ENCODE assay signal across 18 cellular contexts in genomic region chr19:16868423-16869130, GRCh38. TPM values are rescaled to one million over a fixed set of nuclear protein-coding genes. Genes with fewer than 3 reads are reported as not detected.
DNase-seq lines count a peak whose midpoint lies in the region; ATAC-seq, FAIRE-seq and TF ChIP-seq lines count a peak whose summit lies in the region.
"Had no signal": no experiment of that assay in that cellular context is flagged by ENCODE, and none has a peak within 500 bp of the region (broad histone marks: within the 10 kb centered on the region; RNA-seq: fewer than 3 reads in every experiment).

No MANE protein-coding gene starts in this region.

- TF ChIP-seq EP300 in HepG2 (IDR thresholded peaks at IDR 0.05; ENCODE audit: low read depth in 2 of 2, low read length in 2 of 2), result no peak
- no peak for TF ChIP-seq EP300 in HepG2 (CRISPR knock-in tag; IDR thresholded peaks at IDR 0.05; ENCODE audit: borderline replicate concordance)
- TF ChIP-seq EP300 in transverse colon (IDR thresholded peaks at IDR 0.05; ENCODE audit: low read depth), result no peak

- H3K4me1 Mint-ChIP-seq in astrocyte (ENCODE audit: low read depth, unreplicated experiment) (no peaks in the 10 kb centered on the region), nephron progenitor cell (no peaks in the 10 kb centered on the region)
- H3K4me1 Mint-ChIP-seq: H9 had no signal

- no peak overlapping the region for H3K4me2 ChIP-seq in HepG2 (ENCODE audit: low read depth, low read length)
- H3K4me2 ChIP-seq in astrocyte (ENCODE audit: low read length), result no peak overlapping the region

- H3K27ac ChIP-seq in HepG2 (ENCODE audit: extremely low read length, insufficient read depth, low read length), result no peak overlapping the region
- H3K27ac ChIP-seq in right lobe of liver, result no peak overlapping the region
- H3K27ac ChIP-seq in astrocyte (ENCODE audit: low read depth, low read length), result no peak overlapping the region
- no peak overlapping the region for H3K27ac ChIP-seq in aorta (ENCODE audit: low read depth in 1 of 2, low read length in 2 of 2)
- H3K27ac ChIP-seq in transverse colon, result no peak overlapping the region

- no peak for FAIRE-seq in HepG2 (lab: Jason Lieb, UNC)
- FAIRE-seq in astrocyte (lab: Jason Lieb, UNC), result no peak

- H2AFZ ChIP-seq in HepG2 (ENCODE audit: low read length) (no peak overlapping the region), astrocyte (ENCODE audit: low read depth, low read length) (no peak overlapping the region)

- H3K9me3 ChIP-seq in HepG2 (ENCODE audit: low read length) (no peaks in the 10 kb centered on the region), right lobe of liver (no peaks in the 10 kb centered on the region), astrocyte (ENCODE audit: insufficient read depth, low read depth, low read length) (no peaks in the 10 kb centered on the region), aorta (ENCODE audit: control insufficient read depth, low read length) (no peaks in the 10 kb centered on the region), transverse colon (no peaks in the 10 kb centered on the region)
- H3K9me3 ChIP-seq: Caco-2 had no signal

- H3K4me3 Mint-ChIP-seq in astrocyte (ENCODE audit: unreplicated experiment) (no peak overlapping the region), nephron progenitor cell (no peak overlapping the region)
- H3K4me3 Mint-ChIP-seq: CD14-positive monocyte; CD8-positive, alpha-beta memory T cell; H9 had no signal

- no peaks in the 10 kb centered on the region for H3K79me2 ChIP-seq in HepG2 (ENCODE audit: insufficient read depth, low read length)
- H3K79me2 ChIP-seq in astrocyte (ENCODE audit: insufficient read depth, low read length), result peaks cover 10% of the 10 kb centered on the region

- POLR2A ChIA-PET in HepG2 (lab: Yijun Ruan, JAX), result no interaction called here

- H3K27me3 Mint-ChIP-seq in astrocyte (ENCODE audit: low read depth, unreplicated experiment) (no peaks in the 10 kb centered on the region), nephron progenitor cell (ENCODE audit: low read depth, poor library complexity) (no peaks in the 10 kb centered on the region)
- H3K27me3 Mint-ChIP-seq: CD8-positive, alpha-beta memory T cell had no signal

- 97% methylated on average over 13 of the region's 20 CpGs for WGBS in HepG2 (ENCODE audit: low lambda C conversion rate)
- 88% methylated on average over 5 of the region's 20 CpGs for WGBS in right lobe of liver (ENCODE audit: insufficient coverage, low coverage, low lambda C conversion rate, missing lambda C conversion rate)
- 91 to 92% methylated on average over 20 of the region's 20 CpGs for WGBS in aorta, 2 donors
- 94% methylated on average over 16 of the region's 20 CpGs; no CpG with 5 or more reads in 1 of the 2 donors for WGBS in transverse colon (ENCODE audit: low coverage in 1 of 2), 2 donors

- no peaks in the 10 kb centered on the region for H3K27me3 ChIP-seq in HepG2 (ENCODE audit: control insufficient read depth in 1 of 2, insufficient read depth in 2 of 2, low read length in 2 of 2)
- H3K27me3 ChIP-seq in right lobe of liver, result no peaks in the 10 kb centered on the region
- H3K27me3 ChIP-seq in astrocyte (ENCODE audit: insufficient read depth, low read length), result no peaks in the 10 kb centered on the region
- no peaks in the 10 kb centered on the region for H3K27me3 ChIP-seq in aorta (ENCODE audit: control insufficient read depth in 1 of 2, insufficient read depth in 2 of 2, low read length in 1 of 2)
- no peaks in the 10 kb centered on the region for H3K27me3 ChIP-seq in transverse colon

- intact Hi-C loops in HepG2 (cut with micrococcal nuclease; ENCODE audit: unreplicated experiment), result no loop called here
- intact Hi-C loops in right lobe of liver (cut with DNase I), result no loop called here
- intact Hi-C loops in aorta (cut with DNase I), result no loop called here
- intact Hi-C loops in transverse colon (cut with DNase I; ENCODE audit: low total_unique reads), result no loop called here

- H3K4me3 ChIP-seq in HepG2 (replicated peaks in 1 of 3; ENCODE audit: insufficient read depth in 1 of 3, low read depth in 2 of 3, low read length in 3 of 3) (no peak overlapping the region), right lobe of liver (no peak overlapping the region), astrocyte (ENCODE audit: insufficient read depth, low read depth, low read length) (no peak overlapping the region), aorta (ENCODE audit: low read length in 2 of 2) (no peak overlapping the region), transverse colon (no peak overlapping the region)

- no peak for ATAC-seq in HepG2
- no peak for ATAC-seq in right lobe of liver
- peak; percentile 11 for ATAC-seq in aorta (ENCODE audit: low FRiP score)
- ATAC-seq in HG03139 (IDR thresholded peaks at IDR 0.05; ENCODE audit: unreplicated experiment), result no peak

- H3K27ac Mint-ChIP-seq in astrocyte (ENCODE audit: unreplicated experiment) (peak overlapping the region; percentile 12), nephron progenitor cell (peak overlapping the region; percentile 83)
- H3K27ac Mint-ChIP-seq: CD14-positive monocyte, H9 had no signal

- no TSS peak for BruUV-seq in HepG2 (replicated peaks; lab: Mats Ljungman, UMichigan)

- H3K36me3 ChIP-seq in HepG2 (replicated peaks in 1 of 2; ENCODE audit: control insufficient read depth in 1 of 2, insufficient read depth in 2 of 2, low read length in 2 of 2), result peaks cover 22 to 66% of the 10 kb centered on the region in 2 experiments; a peak in 4 of 5 replicates
- peaks cover 0 to 58% (median 9%) of the 10 kb centered on the region in 4 donors for H3K36me3 ChIP-seq in right lobe of liver
- peaks cover 20% of the 10 kb centered on the region for H3K36me3 ChIP-seq in astrocyte (ENCODE audit: insufficient read depth, low read length)
- peaks cover 0 to 5% of the 10 kb centered on the region in 2 donors for H3K36me3 ChIP-seq in aorta (ENCODE audit: control insufficient read depth in 1 of 2, insufficient read depth in 2 of 2, low read length in 1 of 2)
- H3K36me3 ChIP-seq in transverse colon, result peaks cover 0 to 43% (median 21%) of the 10 kb centered on the region in 4 donors

- H4K20me1 ChIP-seq in HepG2 (ENCODE audit: insufficient read depth, low read length) (no peaks in the 10 kb centered on the region), astrocyte (ENCODE audit: insufficient read depth, low read length) (peaks cover 44% of the 10 kb centered on the region)

- H3K4me1 ChIP-seq in HepG2 (ENCODE audit: insufficient read depth, low read length) (no peaks in the 10 kb centered on the region), right lobe of liver (no peaks in the 10 kb centered on the region), astrocyte (ENCODE audit: insufficient read depth, low read length) (no peaks in the 10 kb centered on the region), aorta (ENCODE audit: control insufficient read depth in 1 of 2, insufficient read depth in 2 of 2, low read length in 2 of 2) (no peaks in the 10 kb centered on the region), transverse colon (peaks cover 0 to 10% (median 0%) of the 10 kb centered on the region in 4 donors)
- H3K4me1 ChIP-seq: Caco-2 had no signal

- TF ChIP-seq POLR2A in HepG2 (IDR thresholded peaks at IDR 0.05; ENCODE audit: insufficient read depth in 1 of 2, low read depth in 2 of 2, low read length in 2 of 2) (no peak), right lobe of liver (IDR thresholded peaks at IDR 0.05) (no peak), transverse colon (IDR thresholded peaks at IDR 0.05) (no peak)

- DNase-seq in HepG2 (ENCODE audit: low spot score) (no peak), right lobe of liver (no peak), astrocyte (ENCODE audit: low read depth) (no peak), nephron progenitor cell (no peak), aorta (no peak), nucleus accumbens (lab: John Stamatoyannopoulos, UW) (no peak), transverse colon (no peak)
- DNase-seq: ACHN; Caco-2; CD8-positive, alpha-beta memory T cell; DND-41; GF-D8; GOT3; H9 had no signal

- H3K9me3 Mint-ChIP-seq in astrocyte (ENCODE audit: unreplicated experiment), result no peaks in the 10 kb centered on the region
- no peaks in the 10 kb centered on the region for H3K9me3 Mint-ChIP-seq in nephron progenitor cell
- H3K9me3 Mint-ChIP-seq: CD8-positive, alpha-beta memory T cell; H9 had no signal

- CTCF ChIA-PET in HepG2 (lab: Yijun Ruan, JAX; ENCODE audit: low intra/inter-chr PET ratio, low total read pairs), result no interaction called here

- TF ChIP-seq RAD21 in HepG2 (CRISPR knock-in tag; IDR thresholded peaks at IDR 0.05), result no peak

- H3K9ac ChIP-seq in HepG2 (ENCODE audit: insufficient read depth, low read depth, low read length) (no peak overlapping the region), astrocyte (ENCODE audit: low read length) (no peak overlapping the region)

- H3K36me3 Mint-ChIP-seq in astrocyte (ENCODE audit: low read depth, unreplicated experiment) (peaks cover 26% of the 10 kb centered on the region), nephron progenitor cell (ENCODE audit: low read depth) (peaks cover 49% of the 10 kb centered on the region)

- TF ChIP-seq CTCF in HepG2 (CRISPR knock-in tag; IDR thresholded peaks at IDR 0.05) (no peak), right lobe of liver (IDR thresholded peaks at IDR 0.05) (no peak), astrocyte (IDR thresholded peaks at IDR 0.05; ENCODE audit: insufficient read depth, low read depth, low read length) (no peak), nephron progenitor cell (IDR thresholded peaks at IDR 0.05) (no peak), transverse colon (IDR thresholded peaks at IDR 0.05) (no peak)

- in situ Hi-C loops in HepG2 (cut with HindIII; ENCODE audit: extremely low pct_ligation_motif_present, low pct_unique_long_range_greater_than_20kb) (no loop called here), transverse colon (cut with MboI; ENCODE audit: low pct_ligation_motif_present in 1 of 4, low pct_unique_long_range_greater_than_20kb in 1 of 4, low sequenced_read_pairs in 3 of 4) (no loop called here)

RNA-seq across cellular contexts. Expression of gene F2RL3, which starts 20.2 kb away (rescaled TPM):
- total RNA-seq in HepG2 (2016; rRNA removed; fragmentation: Illumina TruSeq; extraction: Trizol) (not detected in 2 replicates), right lobe of liver (under 1 TPM; 0.07 to 0.62 (median 0.28) TPM), astrocyte (not detected in 2 replicates), aorta (1 to 10 TPM in 1 of 2 donors, under 1 TPM in 1; 0.78 to 9.9 TPM), transverse colon (10 to 100 TPM in 2 of 4 donors, 1 to 10 TPM in 2; 2.2 to 22.7 (median 9.1) TPM)
- not detected in 2 replicates for total RNA-seq in HepG2 (2016; cell fraction: cytosol; rRNA removed; fragmentation: Illumina TruSeq; extraction: Trizol; ENCODE audit: low read depth)
- total RNA-seq in HepG2 (2016; cell fraction: insoluble cytoplasmic fraction; rRNA removed; fragmentation: Illumina TruSeq; extraction: Trizol), result not detected in 2 replicates
- not detected in 2 replicates for total RNA-seq in HepG2 (2016; cell fraction: membrane; rRNA removed; fragmentation: Illumina TruSeq; extraction: Trizol)
- not detected in 2 replicates for total RNA-seq in HepG2 (2016; cell fraction: nucleus; rRNA removed; fragmentation: Illumina TruSeq; extraction: Trizol)
- polyA plus RNA-seq in HepG2 (2011; rRNA removed) (not detected in 2 replicates), aorta (under 1 TPM; 0.13 TPM)
- polyA plus RNA-seq in HepG2 (2011; cell fraction: cytosol; rRNA removed), result not detected in 2 replicates
- not detected in 2 replicates for polyA plus RNA-seq in HepG2 (2011; cell fraction: nucleus; rRNA removed)
- not detected in 2 replicates for polyA plus RNA-seq in HepG2 (2012)
- polyA plus RNA-seq in HepG2 (2016; cell fraction: cytosol; fragmentation: Illumina TruSeq; extraction: Trizol; ENCODE audit: low read depth), result not detected in 2 replicates
- polyA plus RNA-seq in HepG2 (2016; cell fraction: insoluble cytoplasmic fraction; fragmentation: Illumina TruSeq; extraction: Trizol; ENCODE audit: low read depth), result not detected in 2 replicates
- polyA plus RNA-seq in HepG2 (2016; cell fraction: membrane; fragmentation: Illumina TruSeq; extraction: Trizol; ENCODE audit: low read depth), result not detected in 2 replicates
- polyA plus RNA-seq in HepG2 (2016; cell fraction: nucleus; fragmentation: Illumina TruSeq; extraction: Trizol; ENCODE audit: insufficient read depth, low read depth), result not detected in 2 replicates
- 0.05 TPM in 1 of 2 replicates, not detected in the other for polyA minus RNA-seq in HepG2 (2011; rRNA and poly(A)+ RNA removed; ENCODE audit: low replicate concordance)
- polyA minus RNA-seq in HepG2 (2011; cell fraction: cytosol; rRNA and poly(A)+ RNA removed), result not detected in 2 replicates
- not detected in 2 replicates for polyA minus RNA-seq in HepG2 (2011; cell fraction: nucleus; rRNA and poly(A)+ RNA removed)
- total RNA-seq: A172; Caco-2; CD8-positive, alpha-beta memory T cell; H9; HT1080 had no signal
- polyA plus RNA-seq: CD14-positive monocyte; CD8-positive, alpha-beta memory T cell had no signal

RNA-seq across cellular contexts. Expression of gene SIN3B, which starts 39.4 kb away (rescaled TPM):
- 7.9 and 12.9 TPM in 2 replicates for total RNA-seq in HepG2 (2016; rRNA removed; fragmentation: Illumina TruSeq; extraction: Trizol)
- total RNA-seq in HepG2 (2016; cell fraction: cytosol; rRNA removed; fragmentation: Illumina TruSeq; extraction: Trizol; ENCODE audit: low read depth), result 7.1 and 7.5 TPM in 2 replicates
- 6.8 and 11.8 TPM in 2 replicates for total RNA-seq in HepG2 (2016; cell fraction: insoluble cytoplasmic fraction; rRNA removed; fragmentation: Illumina TruSeq; extraction: Trizol)
- 4.9 and 5.8 TPM in 2 replicates for total RNA-seq in HepG2 (2016; cell fraction: membrane; rRNA removed; fragmentation: Illumina TruSeq; extraction: Trizol)
- total RNA-seq in HepG2 (2016; cell fraction: nucleus; rRNA removed; fragmentation: Illumina TruSeq; extraction: Trizol), result 19.4 and 21.7 TPM in 2 replicates
- polyA plus RNA-seq in HepG2 (2011; rRNA removed), result 25.7 and 35.8 TPM in 2 replicates
- polyA plus RNA-seq in HepG2 (2011; cell fraction: cytosol; rRNA removed), result 6.9 and 8.5 TPM in 2 replicates
- 269 and 298 TPM in 2 replicates for polyA plus RNA-seq in HepG2 (2011; cell fraction: nucleus; rRNA removed)
- polyA plus RNA-seq in HepG2 (2012), result 26.2 and 29.5 TPM in 2 replicates
- polyA plus RNA-seq in HepG2 (2016; cell fraction: cytosol; fragmentation: Illumina TruSeq; extraction: Trizol; ENCODE audit: low read depth), result 1.0 and 1.1 TPM in 2 replicates
- polyA plus RNA-seq in HepG2 (2016; cell fraction: insoluble cytoplasmic fraction; fragmentation: Illumina TruSeq; extraction: Trizol; ENCODE audit: low read depth), result 9.3 and 9.9 TPM in 2 replicates
- polyA plus RNA-seq in HepG2 (2016; cell fraction: membrane; fragmentation: Illumina TruSeq; extraction: Trizol; ENCODE audit: low read depth), result 2.2 and 2.3 TPM in 2 replicates
- 71.8 and 84.2 TPM in 2 replicates for polyA plus RNA-seq in HepG2 (2016; cell fraction: nucleus; fragmentation: Illumina TruSeq; extraction: Trizol; ENCODE audit: insufficient read depth, low read depth)
- polyA minus RNA-seq in HepG2 (2011; rRNA and poly(A)+ RNA removed; ENCODE audit: low replicate concordance), result 17.6 and 36.5 TPM in 2 replicates
- 7.9 and 9.8 TPM in 2 replicates for polyA minus RNA-seq in HepG2 (2011; cell fraction: cytosol; rRNA and poly(A)+ RNA removed)
- polyA minus RNA-seq in HepG2 (2011; cell fraction: nucleus; rRNA and poly(A)+ RNA removed), result 62.6 and 67.4 TPM in 2 replicates
- total RNA-seq in right lobe of liver, result 10 to 100 TPM; 10.6 to 20.9 (median 13.6) TPM
- 79.8 and 86.1 TPM in 2 replicates for total RNA-seq in astrocyte
- 10 to 100 TPM; 61.1 to 82.7 TPM for total RNA-seq in aorta
- polyA plus RNA-seq in aorta, result 10 to 100 TPM in 1 of 2 donors, 1 to 10 TPM in 1; 7.1 to 52.2 TPM
- 100 to 1,000 TPM in 1 of 4 donors, 10 to 100 TPM in 3; 38.1 to 294 (median 66.5) TPM for total RNA-seq in transverse colon
